Comparison of ENCODE assay signal across 27 cellular contexts in genomic region chr12:125289965-125290364, GRCh38.
"Had no signal": no experiment of that assay in that cellular context is flagged by ENCODE, and none has a peak within 500 bp of the region (broad histone marks: within the 10 kb centered on the region; RNA-seq: fewer than 3 reads in every experiment).

No MANE protein-coding gene starts in this region.

- H3K4me3 ChIP-seq: esophagus squamous epithelium, gastrocnemius medialis, heart left ventricle had no signal

- H3K36me3 ChIP-seq: brain microvascular endothelial cell, esophagus squamous epithelium, gastrocnemius medialis, heart left ventricle had no signal

- ATAC-seq: activated CD4-positive, alpha-beta T cell treated with anti-CD3 and anti-CD28 coated beads for 36 hours; activated CD8-positive, alpha-beta memory T cell treated with anti-CD3 and anti-CD28 coated beads, Interleukin-2, amount 10 ng/mL, durations not matched to agents 7 days and 5 days; activated CD8-positive, alpha-beta T cell treated with anti-CD3 and anti-CD28 coated beads, Interleukin-2, amount 10 ng/mL, durations not matched to agents 7 days and 5 days; activated naive CD4-positive, alpha-beta T cell treated with anti-CD3 and anti-CD28 coated beads, Interleukin-2, amount 50 U/mL, for 72 hours; foreskin keratinocyte; gastrocnemius medialis; heart left ventricle had no signal

- DNase-seq: activated CD4-positive, alpha-beta memory T cell treated with anti-CD3 and anti-CD28 coated beads for 36 hours; activated CD4-positive, alpha-beta T cell treated with anti-CD3 and anti-CD28 coated beads for 36 hours; activated CD4-positive, alpha-beta T cell treated with anti-CD3 and anti-CD28 coated beads, Interleukin-2, amount 10 ng/mL, durations not matched to agents 24 days and 14 days; activated CD4-positive, CD25-positive, alpha-beta regulatory T cell; activated CD4-positive, CD25-positive, alpha-beta regulatory T cell treated with anti-CD3 and anti-CD28 coated beads, Interleukin-2, amount 50 U/mL, for 72 hours; activated CD8-positive, alpha-beta memory T cell treated with anti-CD3 and anti-CD28 coated beads, Interleukin-2, amount 10 ng/mL, durations not matched to agents 7 days and 5 days; activated CD8-positive, alpha-beta memory T cell treated with anti-CD3 and anti-CD28 coated beads, Interleukin-2, amount 50 U/mL, for 4 hours; activated CD8-positive, alpha-beta T cell treated with anti-CD3 and anti-CD28 coated beads, Interleukin-2, amount 10 ng/mL, durations not matched to agents 7 days and 5 days; activated gamma-delta T cell; activated naive CD4-positive, alpha-beta T cell; activated naive CD4-positive, alpha-beta T cell treated with anti-CD3 and anti-CD28 coated beads, Interleukin-2, amount 10 ng/mL, durations not matched to agents 7 days and 5 days; activated naive CD8-positive, alpha-beta T cell treated with anti-CD3 and anti-CD28 coated beads, Interleukin-2, amount 10 ng/mL, durations not matched to agents 7 days and 5 days; activated T-cell treated with anti-CD3 and anti-CD28 coated beads, Interleukin-2, amount 50 U/mL, for 1 hour; activated T-cell treated with anti-CD3 and anti-CD28 coated beads, Interleukin-2, amount 50 U/mL, for 48 hours; amniotic stem cell; brain microvascular endothelial cell; cortex of kidney; dermis blood vessel endothelial cell; effector CD8-positive, alpha-beta T cell; esophagus squamous epithelium; foreskin keratinocyte; gastrocnemius medialis; glutamatergic neuron; heart left ventricle; T-helper 2 cell had no signal

- H3K27me3 ChIP-seq: brain microvascular endothelial cell, foreskin keratinocyte, gastrocnemius medialis had no signal

- H3K9me3 ChIP-seq: gastrocnemius medialis had no signal

- H3K27ac ChIP-seq: brain microvascular endothelial cell, epithelial cell of prostate, esophagus squamous epithelium, foreskin keratinocyte, gastrocnemius medialis, heart left ventricle had no signal
